10 cellular contexts compared by ENCODE assay signal in the genomic region with DNA sequence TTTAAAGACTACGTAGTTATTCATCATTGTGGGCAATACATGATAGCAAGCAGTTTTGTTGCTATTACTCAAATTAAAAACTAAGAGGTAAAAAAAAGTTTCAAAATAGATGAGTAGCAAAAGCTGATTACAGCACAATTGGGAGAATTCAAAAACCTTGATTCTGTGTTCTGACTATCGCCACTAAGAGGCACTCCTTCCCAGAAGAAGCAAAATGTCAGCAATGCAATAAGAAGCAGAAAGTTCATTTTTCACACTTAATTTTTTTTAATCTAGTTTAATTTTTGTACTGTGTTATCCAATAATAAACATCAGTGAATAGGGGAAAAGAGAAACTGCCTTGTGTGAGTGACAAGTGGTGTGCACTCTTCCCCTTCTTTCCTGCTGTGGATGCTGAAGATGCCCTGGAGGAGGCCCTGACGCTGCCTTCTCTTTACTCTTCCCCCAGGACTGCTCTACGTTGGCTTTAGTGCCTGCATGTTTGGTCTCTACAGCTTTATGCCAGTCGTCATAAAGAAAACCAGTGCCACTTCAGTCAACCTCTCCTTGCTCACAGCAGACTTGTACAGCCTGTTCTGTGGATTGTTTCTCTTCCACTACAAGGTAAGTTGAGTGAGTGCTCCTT.
DNase-seq lines count a peak whose midpoint lies in the region; ATAC-seq and TF ChIP-seq lines count a peak whose summit lies in the region.
"Had no signal": no experiment of that assay in that cellular context is flagged by ENCODE, and none has a peak within 500 bp of the region (broad histone marks: within the 10 kb centered on the region; RNA-seq: fewer than 3 reads in every experiment).

No MANE protein-coding gene starts in this region.

- H3K4me3 ChIP-seq in epithelial cell of proximal tubule (ENCODE audit: low read depth, low read length) (no peak overlapping the region), Caco-2 (ENCODE audit: low read depth, low read length) (no peak overlapping the region), thyroid gland (replicated peaks in 1 of 3) (no peak overlapping the region)

- H3K9me3 ChIP-seq in Caco-2 (no peaks in the 10 kb centered on the region), thyroid gland (no peaks in the 10 kb centered on the region)

- TF ChIP-seq CTCF in epithelial cell of proximal tubule (conservative IDR thresholded peaks at IDR 0.05; ENCODE audit: low read depth, low read length) (peak; percentile 66), osteocyte (IDR thresholded peaks at IDR 0.05) (peak; percentile 72), Caco-2 (IDR thresholded peaks at IDR 0.05; ENCODE audit: insufficient read depth in 1 of 2, low read depth in 1 of 2, low read length in 1 of 2, severe bottlenecking in 1 of 2, unreplicated experiment in 1 of 2) (no peak), thyroid gland (IDR thresholded peaks at IDR 0.05) (peak in 1 of 6 experiments; percentile 18)

- H3K4me1 ChIP-seq in Caco-2 (peaks cover 6% of the 10 kb centered on the region; the same call in 1 of the 2 replicates), thyroid gland (no peaks in the 10 kb centered on the region)

- DNase-seq in ELR (ENCODE audit: low read depth) (peak; percentile 43), NCI-H69 (lab: John Stamatoyannopoulos, UW) (peak; percentile 44), epithelial cell of proximal tubule (ENCODE audit: low read depth) (no peak), osteocyte (ENCODE audit: extremely low spot score, unreplicated experiment) (no peak), NCI-H2227 treated with DMSO at 0.1 percent for 48 hours (lab: John Stamatoyannopoulos, UW) (no peak), Caco-2 (no peak), thyroid gland (no peak)
- DNase-seq: activated naive CD4-positive, alpha-beta T cell treated with anti-CD3 and anti-CD28 coated beads for 36 hours; left cardiac atrium had no signal

- intact Hi-C loops in Caco-2 (cut with micrococcal nuclease; ENCODE audit: unreplicated experiment): loop anchor here (1.0 kb wide), 2 partner anchors 224 to 266 kb away; no protein-coding TSS in a partner anchor
- intact Hi-C loops in thyroid gland (cut with DNase I): loop anchor here (10.0 kb wide), 1 partner anchor 520 kb away; no protein-coding TSS in a partner anchor

- no peak for ATAC-seq in stimulated activated memory B cell treated with anti-CD40 and anti-IgM and Interleukin-4, amounts not matched to agents 10 μg/mL and 1 μg/mL and 100 μg/mL, for 72 hours

- no TSS peak for BruUV-seq in Caco-2 (replicated peaks; lab: Mats Ljungman, UMichigan)

- H3K27ac Mint-ChIP-seq in osteocyte (ENCODE audit: unreplicated experiment) (no peak overlapping the region), Caco-2 (ENCODE audit: unreplicated experiment) (no peak overlapping the region)
- no peak overlapping the region for H3K27ac Mint-ChIP-seq in stimulated activated memory B cell treated with anti-CD40 and anti-IgM and Interleukin-4, amounts not matched to agents 10 μg/mL and 1 μg/mL and 100 μg/mL, for 72 hours
- H3K27ac Mint-ChIP-seq: activated naive CD4-positive, alpha-beta T cell treated with anti-CD3 and anti-CD28 coated beads for 36 hours had no signal

- CTCF ChIA-PET in Caco-2 (lab: Charles Lee): no interaction called here

- H3K27ac ChIP-seq in thyroid gland: no peak overlapping the region

- H3K27me3 Mint-ChIP-seq in osteocyte (ENCODE audit: unreplicated experiment): peaks cover 57% of the 10 kb centered on the region
- peaks cover 6% of the 10 kb centered on the region for H3K27me3 Mint-ChIP-seq in Caco-2 (ENCODE audit: insufficient read depth, unreplicated experiment)
- H3K27me3 Mint-ChIP-seq in stimulated activated memory B cell treated with anti-CD40 and anti-IgM and Interleukin-4, amounts not matched to agents 10 μg/mL and 1 μg/mL and 100 μg/mL, for 72 hours: peaks cover 13% of the 10 kb centered on the region

- H3K27me3 ChIP-seq in Caco-2 (replicated peaks; ENCODE audit: control insufficient read depth, insufficient read depth, low read length): no peaks in the 10 kb centered on the region
- H3K27me3 ChIP-seq in thyroid gland: no peaks in the 10 kb centered on the region

- POLR2A ChIA-PET in Caco-2 (lab: Charles Lee): no interaction called here

- H3K36me3 ChIP-seq in Caco-2 (ENCODE audit: control insufficient read depth, insufficient read depth, low read length) (no peaks in the 10 kb centered on the region), thyroid gland (no peaks in the 10 kb centered on the region)

- H3K36me3 Mint-ChIP-seq in osteocyte (ENCODE audit: unreplicated experiment) (no peaks in the 10 kb centered on the region), Caco-2 (ENCODE audit: insufficient read depth, unreplicated experiment) (no peaks in the 10 kb centered on the region)
- no peaks in the 10 kb centered on the region for H3K36me3 Mint-ChIP-seq in stimulated activated memory B cell treated with anti-CD40 and anti-IgM and Interleukin-4, amounts not matched to agents 10 μg/mL and 1 μg/mL and 100 μg/mL, for 72 hours

- H3K4me3 Mint-ChIP-seq in osteocyte (ENCODE audit: unreplicated experiment) (no peak overlapping the region), Caco-2 (ENCODE audit: unreplicated experiment) (no peak overlapping the region)
- H3K4me3 Mint-ChIP-seq in stimulated activated memory B cell treated with anti-CD40 and anti-IgM and Interleukin-4, amounts not matched to agents 10 μg/mL and 1 μg/mL and 100 μg/mL, for 72 hours: no peak overlapping the region
- H3K4me3 Mint-ChIP-seq: activated naive CD4-positive, alpha-beta T cell treated with anti-CD3 and anti-CD28 coated beads for 36 hours had no signal

- 66% methylated on average over 5 of the region's 5 CpGs for WGBS in thyroid gland, 2 donors

- H3K9me3 Mint-ChIP-seq in osteocyte (ENCODE audit: unreplicated experiment): no peaks in the 10 kb centered on the region
- no peaks in the 10 kb centered on the region for H3K9me3 Mint-ChIP-seq in Caco-2 (ENCODE audit: unreplicated experiment)
- no peaks in the 10 kb centered on the region for H3K9me3 Mint-ChIP-seq in stimulated activated memory B cell treated with anti-CD40 and anti-IgM and Interleukin-4, amounts not matched to agents 10 μg/mL and 1 μg/mL and 100 μg/mL, for 72 hours
- H3K9me3 Mint-ChIP-seq: activated naive CD4-positive, alpha-beta T cell treated with anti-CD3 and anti-CD28 coated beads for 36 hours had no signal

- H3K4me1 Mint-ChIP-seq in osteocyte (ENCODE audit: unreplicated experiment) (peaks cover 2% of the 10 kb centered on the region), Caco-2 (ENCODE audit: low read depth, unreplicated experiment) (peaks cover 9% of the 10 kb centered on the region)
- H3K4me1 Mint-ChIP-seq in stimulated activated memory B cell treated with anti-CD40 and anti-IgM and Interleukin-4, amounts not matched to agents 10 μg/mL and 1 μg/mL and 100 μg/mL, for 72 hours: no peaks in the 10 kb centered on the region

- no peak for TF ChIP-seq POLR2A in thyroid gland (IDR thresholded peaks at IDR 0.05)

Comparison
In these comparisons a context has a peak if more than half of its experiments do, and no peak if none do; other contexts are left out.
1. DNase-seq: peak in ELR (single experiment) and NCI-H69 (single experiment); none in epithelial cell of proximal tubule (single experiment), osteocyte (single experiment), NCI-H2227 treated with DMSO at 0.1 percent for 48 hours (single experiment), Caco-2 (0 of 2) and thyroid gland (0 of 2).
2. CTCF ChIP-seq: peak in epithelial cell of proximal tubule (single experiment) and osteocyte (single experiment); none in Caco-2 (0 of 2).